Comparison of ENCODE assay signal across 1 cellular context in genomic region chr7:75966209-75966961, GRCh38.
TF ChIP-seq lines count a peak whose summit lies in the region.

No MANE protein-coding gene starts in this region.

TF ChIP-seq in GM23338, 12 proteins besides CTCF, POLR2A, EP300 and RAD21 (continued from another document):
- TF ChIP-seq, protein P1, sequence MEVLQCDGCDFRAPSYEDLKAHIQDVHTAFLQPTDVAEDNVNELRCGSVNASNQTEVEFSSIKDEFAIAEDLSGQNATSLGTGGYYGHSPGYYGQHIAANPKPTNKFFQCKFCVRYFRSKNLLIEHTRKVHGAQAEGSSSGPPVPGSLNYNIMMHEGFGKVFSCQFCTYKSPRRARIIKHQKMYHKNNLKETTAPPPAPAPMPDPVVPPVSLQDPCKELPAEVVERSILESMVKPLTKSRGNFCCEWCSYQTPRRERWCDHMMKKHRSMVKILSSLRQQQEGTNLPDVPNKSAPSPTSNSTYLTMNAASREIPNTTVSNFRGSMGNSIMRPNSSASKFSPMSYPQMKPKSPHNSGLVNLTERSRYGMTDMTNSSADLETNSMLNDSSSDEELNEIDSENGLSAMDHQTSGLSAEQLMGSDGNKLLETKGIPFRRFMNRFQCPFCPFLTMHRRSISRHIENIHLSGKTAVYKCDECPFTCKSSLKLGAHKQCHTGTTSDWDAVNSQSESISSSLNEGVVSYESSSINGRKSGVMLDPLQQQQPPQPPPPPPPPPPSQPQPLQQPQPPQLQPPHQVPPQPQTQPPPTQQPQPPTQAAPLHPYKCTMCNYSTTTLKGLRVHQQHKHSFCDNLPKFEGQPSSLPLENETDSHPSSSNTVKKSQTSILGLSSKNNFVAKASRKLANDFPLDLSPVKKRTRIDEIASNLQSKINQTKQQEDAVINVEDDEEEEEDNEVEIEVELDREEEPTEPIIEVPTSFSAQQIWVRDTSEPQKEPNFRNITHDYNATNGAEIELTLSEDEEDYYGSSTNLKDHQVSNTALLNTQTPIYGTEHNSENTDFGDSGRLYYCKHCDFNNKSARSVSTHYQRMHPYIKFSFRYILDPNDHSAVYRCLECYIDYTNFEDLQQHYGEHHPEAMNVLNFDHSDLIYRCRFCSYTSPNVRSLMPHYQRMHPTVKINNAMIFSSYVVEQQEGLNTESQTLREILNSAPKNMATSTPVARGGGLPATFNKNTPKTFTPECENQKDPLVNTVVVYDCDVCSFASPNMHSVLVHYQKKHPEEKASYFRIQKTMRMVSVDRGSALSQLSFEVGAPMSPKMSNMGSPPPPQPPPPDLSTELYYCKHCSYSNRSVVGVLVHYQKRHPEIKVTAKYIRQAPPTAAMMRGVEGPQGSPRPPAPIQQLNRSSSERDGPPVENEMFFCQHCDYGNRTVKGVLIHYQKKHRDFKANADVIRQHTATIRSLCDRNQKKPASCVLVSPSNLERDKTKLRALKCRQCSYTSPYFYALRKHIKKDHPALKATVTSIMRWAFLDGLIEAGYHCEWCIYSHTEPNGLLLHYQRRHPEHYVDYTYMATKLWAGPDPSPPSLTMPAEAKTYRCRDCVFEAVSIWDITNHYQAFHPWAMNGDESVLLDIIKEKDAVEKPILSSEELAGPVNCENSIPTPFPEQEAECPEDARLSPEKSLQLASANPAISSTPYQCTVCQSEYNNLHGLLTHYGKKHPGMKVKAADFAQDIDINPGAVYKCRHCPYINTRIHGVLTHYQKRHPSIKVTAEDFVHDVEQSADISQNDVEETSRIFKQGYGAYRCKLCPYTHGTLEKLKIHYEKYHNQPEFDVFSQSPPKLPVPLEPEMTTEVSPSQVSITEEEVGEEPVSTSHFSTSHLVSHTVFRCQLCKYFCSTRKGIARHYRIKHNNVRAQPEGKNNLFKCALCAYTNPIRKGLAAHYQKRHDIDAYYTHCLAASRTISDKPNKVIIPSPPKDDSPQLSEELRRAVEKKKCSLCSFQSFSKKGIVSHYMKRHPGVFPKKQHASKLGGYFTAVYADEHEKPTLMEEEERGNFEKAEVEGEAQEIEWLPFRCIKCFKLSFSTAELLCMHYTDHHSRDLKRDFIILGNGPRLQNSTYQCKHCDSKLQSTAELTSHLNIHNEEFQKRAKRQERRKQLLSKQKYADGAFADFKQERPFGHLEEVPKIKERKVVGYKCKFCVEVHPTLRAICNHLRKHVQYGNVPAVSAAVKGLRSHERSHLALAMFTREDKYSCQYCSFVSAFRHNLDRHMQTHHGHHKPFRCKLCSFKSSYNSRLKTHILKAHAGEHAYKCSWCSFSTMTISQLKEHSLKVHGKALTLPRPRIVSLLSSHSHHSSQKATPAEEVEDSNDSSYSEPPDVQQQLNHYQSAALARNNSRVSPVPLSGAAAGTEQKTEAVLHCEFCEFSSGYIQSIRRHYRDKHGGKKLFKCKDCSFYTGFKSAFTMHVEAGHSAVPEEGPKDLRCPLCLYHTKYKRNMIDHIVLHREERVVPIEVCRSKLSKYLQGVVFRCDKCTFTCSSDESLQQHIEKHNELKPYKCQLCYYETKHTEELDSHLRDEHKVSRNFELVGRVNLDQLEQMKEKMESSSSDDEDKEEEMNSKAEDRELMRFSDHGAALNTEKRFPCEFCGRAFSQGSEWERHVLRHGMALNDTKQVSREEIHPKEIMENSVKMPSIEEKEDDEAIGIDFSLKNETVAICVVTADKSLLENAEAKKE (CRISPR knock-in tag; IDR thresholded peaks at IDR 0.05) = no peak
- TF ChIP-seq, protein P2, sequence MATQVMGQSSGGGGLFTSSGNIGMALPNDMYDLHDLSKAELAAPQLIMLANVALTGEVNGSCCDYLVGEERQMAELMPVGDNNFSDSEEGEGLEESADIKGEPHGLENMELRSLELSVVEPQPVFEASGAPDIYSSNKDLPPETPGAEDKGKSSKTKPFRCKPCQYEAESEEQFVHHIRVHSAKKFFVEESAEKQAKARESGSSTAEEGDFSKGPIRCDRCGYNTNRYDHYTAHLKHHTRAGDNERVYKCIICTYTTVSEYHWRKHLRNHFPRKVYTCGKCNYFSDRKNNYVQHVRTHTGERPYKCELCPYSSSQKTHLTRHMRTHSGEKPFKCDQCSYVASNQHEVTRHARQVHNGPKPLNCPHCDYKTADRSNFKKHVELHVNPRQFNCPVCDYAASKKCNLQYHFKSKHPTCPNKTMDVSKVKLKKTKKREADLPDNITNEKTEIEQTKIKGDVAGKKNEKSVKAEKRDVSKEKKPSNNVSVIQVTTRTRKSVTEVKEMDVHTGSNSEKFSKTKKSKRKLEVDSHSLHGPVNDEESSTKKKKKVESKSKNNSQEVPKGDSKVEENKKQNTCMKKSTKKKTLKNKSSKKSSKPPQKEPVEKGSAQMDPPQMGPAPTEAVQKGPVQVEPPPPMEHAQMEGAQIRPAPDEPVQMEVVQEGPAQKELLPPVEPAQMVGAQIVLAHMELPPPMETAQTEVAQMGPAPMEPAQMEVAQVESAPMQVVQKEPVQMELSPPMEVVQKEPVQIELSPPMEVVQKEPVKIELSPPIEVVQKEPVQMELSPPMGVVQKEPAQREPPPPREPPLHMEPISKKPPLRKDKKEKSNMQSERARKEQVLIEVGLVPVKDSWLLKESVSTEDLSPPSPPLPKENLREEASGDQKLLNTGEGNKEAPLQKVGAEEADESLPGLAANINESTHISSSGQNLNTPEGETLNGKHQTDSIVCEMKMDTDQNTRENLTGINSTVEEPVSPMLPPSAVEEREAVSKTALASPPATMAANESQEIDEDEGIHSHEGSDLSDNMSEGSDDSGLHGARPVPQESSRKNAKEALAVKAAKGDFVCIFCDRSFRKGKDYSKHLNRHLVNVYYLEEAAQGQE (IDR thresholded peaks at IDR 0.05; ENCODE audit: unreplicated experiment) = no peak
- no peak for TF ChIP-seq EZH2phosphoT487 (IDR thresholded peaks at IDR 0.05; ENCODE audit: unreplicated experiment)
